In genomic region chr7:127996253-127997071, GRCh38 we compare ENCODE assay signal across 1 cellular context.
TF ChIP-seq lines count a peak whose summit lies in the region.

No MANE protein-coding gene starts in this region.

TF ChIP-seq in WTC11, 78 proteins besides CTCF, POLR2A, EP300 and RAD21:
- TF ChIP-seq, protein P1, sequence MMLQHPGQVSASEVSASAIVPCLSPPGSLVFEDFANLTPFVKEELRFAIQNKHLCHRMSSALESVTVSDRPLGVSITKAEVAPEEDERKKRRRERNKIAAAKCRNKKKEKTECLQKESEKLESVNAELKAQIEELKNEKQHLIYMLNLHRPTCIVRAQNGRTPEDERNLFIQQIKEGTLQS (CRISPR knock-in tag; conservative IDR thresholded peaks at IDR 0.05) = no peak
- TF ChIP-seq, protein P2, sequence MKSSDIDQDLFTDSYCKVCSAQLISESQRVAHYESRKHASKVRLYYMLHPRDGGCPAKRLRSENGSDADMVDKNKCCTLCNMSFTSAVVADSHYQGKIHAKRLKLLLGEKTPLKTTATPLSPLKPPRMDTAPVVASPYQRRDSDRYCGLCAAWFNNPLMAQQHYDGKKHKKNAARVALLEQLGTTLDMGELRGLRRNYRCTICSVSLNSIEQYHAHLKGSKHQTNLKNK (CRISPR knock-in tag; IDR thresholded peaks at IDR 0.05) = no peak
- TF ChIP-seq CBFB (CRISPR knock-in tag; IDR thresholded peaks at IDR 0.05; ENCODE audit: low read depth) (no peak), ZNF263 (CRISPR knock-in tag; IDR thresholded peaks at IDR 0.05; ENCODE audit: low read depth) (no peak)
- TF ChIP-seq, protein P3, sequence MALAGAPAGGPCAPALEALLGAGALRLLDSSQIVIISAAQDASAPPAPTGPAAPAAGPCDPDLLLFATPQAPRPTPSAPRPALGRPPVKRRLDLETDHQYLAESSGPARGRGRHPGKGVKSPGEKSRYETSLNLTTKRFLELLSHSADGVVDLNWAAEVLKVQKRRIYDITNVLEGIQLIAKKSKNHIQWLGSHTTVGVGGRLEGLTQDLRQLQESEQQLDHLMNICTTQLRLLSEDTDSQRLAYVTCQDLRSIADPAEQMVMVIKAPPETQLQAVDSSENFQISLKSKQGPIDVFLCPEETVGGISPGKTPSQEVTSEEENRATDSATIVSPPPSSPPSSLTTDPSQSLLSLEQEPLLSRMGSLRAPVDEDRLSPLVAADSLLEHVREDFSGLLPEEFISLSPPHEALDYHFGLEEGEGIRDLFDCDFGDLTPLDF (CRISPR knock-in tag; IDR thresholded peaks at IDR 0.05) = no peak
- TF ChIP-seq, protein P4, sequence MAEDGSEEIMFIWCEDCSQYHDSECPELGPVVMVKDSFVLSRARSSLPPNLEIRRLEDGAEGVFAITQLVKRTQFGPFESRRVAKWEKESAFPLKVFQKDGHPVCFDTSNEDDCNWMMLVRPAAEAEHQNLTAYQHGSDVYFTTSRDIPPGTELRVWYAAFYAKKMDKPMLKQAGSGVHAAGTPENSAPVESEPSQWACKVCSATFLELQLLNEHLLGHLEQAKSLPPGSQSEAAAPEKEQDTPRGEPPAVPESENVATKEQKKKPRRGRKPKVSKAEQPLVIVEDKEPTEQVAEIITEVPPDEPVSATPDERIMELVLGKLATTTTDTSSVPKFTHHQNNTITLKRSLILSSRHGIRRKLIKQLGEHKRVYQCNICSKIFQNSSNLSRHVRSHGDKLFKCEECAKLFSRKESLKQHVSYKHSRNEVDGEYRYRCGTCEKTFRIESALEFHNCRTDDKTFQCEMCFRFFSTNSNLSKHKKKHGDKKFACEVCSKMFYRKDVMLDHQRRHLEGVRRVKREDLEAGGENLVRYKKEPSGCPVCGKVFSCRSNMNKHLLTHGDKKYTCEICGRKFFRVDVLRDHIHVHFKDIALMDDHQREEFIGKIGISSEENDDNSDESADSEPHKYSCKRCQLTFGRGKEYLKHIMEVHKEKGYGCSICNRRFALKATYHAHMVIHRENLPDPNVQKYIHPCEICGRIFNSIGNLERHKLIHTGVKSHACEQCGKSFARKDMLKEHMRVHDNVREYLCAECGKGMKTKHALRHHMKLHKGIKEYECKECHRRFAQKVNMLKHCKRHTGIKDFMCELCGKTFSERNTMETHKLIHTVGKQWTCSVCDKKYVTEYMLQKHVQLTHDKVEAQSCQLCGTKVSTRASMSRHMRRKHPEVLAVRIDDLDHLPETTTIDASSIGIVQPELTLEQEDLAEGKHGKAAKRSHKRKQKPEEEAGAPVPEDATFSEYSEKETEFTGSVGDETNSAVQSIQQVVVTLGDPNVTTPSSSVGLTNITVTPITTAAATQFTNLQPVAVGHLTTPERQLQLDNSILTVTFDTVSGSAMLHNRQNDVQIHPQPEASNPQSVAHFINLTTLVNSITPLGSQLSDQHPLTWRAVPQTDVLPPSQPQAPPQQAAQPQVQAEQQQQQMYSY (CRISPR knock-in tag; IDR thresholded peaks at IDR 0.05) = no peak
